In the genomic region with DNA sequence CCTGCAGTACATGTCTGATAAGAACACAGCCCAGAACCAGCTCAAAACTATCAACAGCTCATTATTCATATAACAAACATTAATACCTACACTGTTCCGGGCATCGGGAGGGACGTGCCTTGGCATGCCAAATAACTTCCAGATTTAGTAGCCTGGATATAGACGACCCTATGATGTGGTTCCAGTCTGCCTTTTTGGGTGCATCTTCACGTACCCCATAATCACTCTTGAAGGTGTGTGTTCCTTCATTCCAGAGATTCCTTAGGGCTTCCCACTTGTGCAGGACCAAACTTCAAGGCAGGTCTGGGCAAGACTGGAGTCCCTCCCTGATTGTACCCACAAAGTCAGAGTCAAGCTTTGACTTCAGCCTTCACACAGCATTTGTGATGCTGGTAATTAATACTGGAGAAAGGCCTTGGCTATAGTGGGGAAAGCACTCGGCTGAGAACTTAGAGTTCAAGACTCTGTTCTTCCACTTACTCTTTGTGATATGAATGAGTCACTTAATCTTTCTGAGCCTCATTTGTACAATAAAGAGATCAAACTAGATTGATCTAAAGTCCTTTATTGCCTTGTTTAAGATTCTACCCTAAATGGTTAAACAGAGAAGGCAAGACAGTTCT, we compare ENCODE assay signal across 2 cellular contexts.
TF ChIP-seq lines count a peak whose summit lies in the region.

No MANE protein-coding gene starts in this region.

TF ChIP-seq in HCT116, 20 proteins besides CTCF, POLR2A, EP300 and RAD21 (continued from another document):
- no peak for TF ChIP-seq POLR2AphosphoS5 (IDR thresholded peaks at IDR 0.05; ENCODE audit: low read depth, low read length)

TF ChIP-seq in HEK293T, 16 proteins besides CTCF, POLR2A, EP300 and RAD21 (continued from another document):
- no peak for TF ChIP-seq L3MBTL2 (conservative IDR thresholded peaks at IDR 0.05)
- no peak for TF ChIP-seq SP1 (IDR thresholded peaks at IDR 0.05)
- TF ChIP-seq, protein P1, sequence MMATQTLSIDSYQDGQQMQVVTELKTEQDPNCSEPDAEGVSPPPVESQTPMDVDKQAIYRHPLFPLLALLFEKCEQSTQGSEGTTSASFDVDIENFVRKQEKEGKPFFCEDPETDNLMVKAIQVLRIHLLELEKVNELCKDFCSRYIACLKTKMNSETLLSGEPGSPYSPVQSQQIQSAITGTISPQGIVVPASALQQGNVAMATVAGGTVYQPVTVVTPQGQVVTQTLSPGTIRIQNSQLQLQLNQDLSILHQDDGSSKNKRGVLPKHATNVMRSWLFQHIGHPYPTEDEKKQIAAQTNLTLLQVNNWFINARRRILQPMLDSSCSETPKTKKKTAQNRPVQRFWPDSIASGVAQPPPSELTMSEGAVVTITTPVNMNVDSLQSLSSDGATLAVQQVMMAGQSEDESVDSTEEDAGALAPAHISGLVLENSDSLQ (IDR thresholded peaks at IDR 0.05) = no peak
- TF ChIP-seq NFRKB (IDR thresholded peaks at IDR 0.05) = no peak
- no peak for TF ChIP-seq FOXK2 (IDR thresholded peaks at IDR 0.05)
- no peak for TF ChIP-seq ARNT (IDR thresholded peaks at IDR 0.05)
